26 cellular contexts compared by ENCODE assay signal in the genomic region with DNA sequence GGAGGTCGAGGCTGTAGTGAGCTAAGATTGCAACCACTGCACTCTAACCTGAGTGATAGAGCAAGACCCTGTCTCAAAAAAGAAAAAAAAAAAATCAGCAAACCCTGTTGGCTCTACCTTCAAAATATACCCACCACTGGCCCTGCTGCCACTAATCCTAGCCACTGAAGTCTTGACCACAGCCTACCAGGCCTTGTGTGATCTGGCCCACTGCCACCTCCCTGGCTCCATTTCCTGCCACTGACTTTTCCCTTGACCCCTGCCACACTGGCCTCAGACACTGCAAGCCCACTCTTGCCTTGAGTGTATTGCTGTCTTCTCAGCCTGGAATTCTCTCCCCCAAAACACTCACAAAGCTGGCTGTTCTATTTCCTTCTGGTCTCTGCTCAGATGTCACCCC. TPM values are rescaled to one million over a fixed set of nuclear protein-coding genes. Genes with fewer than 3 reads are reported as not detected.
"Had no signal": no experiment of that assay in that cellular context is flagged by ENCODE, and none has a peak within 500 bp of the region (broad histone marks: within the 10 kb centered on the region; RNA-seq: fewer than 3 reads in every experiment).

No MANE protein-coding gene starts in this region.

- H3K4me1 Mint-ChIP-seq: neural progenitor cell; stimulated activated effector memory CD8-positive, alpha-beta T cell treated with anti-CD3 and anti-CD28 coated beads, Interleukin-12 subunit alpha, Interleukin-12 subunit beta, amount 100 ng/mL, for 72 hours had no signal

- H3K27ac ChIP-seq: coronary artery, foreskin keratinocyte, hepatocyte, neural progenitor cell, pancreas, psoas muscle, right lobe of liver, suprapubic skin, thyroid gland had no signal

- FAIRE-seq: pancreas, urothelium cell line had no signal

- H3K4me3 ChIP-seq: coronary artery, hepatocyte, neural progenitor cell, pancreas, psoas muscle, right lobe of liver, suprapubic skin, thyroid gland had no signal

- ATAC-seq: foreskin keratinocyte; left colon; naive thymus-derived CD8-positive, alpha-beta T cell; psoas muscle; stimulated activated effector memory CD8-positive, alpha-beta T cell treated with anti-CD3 and anti-CD28 coated beads, Interleukin-12 subunit alpha, Interleukin-12 subunit beta, amount 100 ng/mL, for 72 hours; stimulated activated naive CD8-positive, alpha-beta T cell treated with anti-CD3 and anti-CD28 coated beads, Interleukin-15, Interleukin-2, amounts not matched to agents 100 U/mL and 50 U/mL, for 24 hours had no signal

- H2AFZ ChIP-seq: hepatocyte, neural progenitor cell had no signal

- H3K36me3 Mint-ChIP-seq: naive thymus-derived CD8-positive, alpha-beta T cell; neural progenitor cell; stimulated activated effector memory CD8-positive, alpha-beta T cell treated with anti-CD3 and anti-CD28 coated beads, Interleukin-12 subunit alpha, Interleukin-12 subunit beta, amount 100 ng/mL, for 72 hours; type B pancreatic cell had no signal

- H3K4me1 ChIP-seq: foreskin keratinocyte, neural progenitor cell, psoas muscle, right lobe of liver, suprapubic skin, thyroid gland had no signal

- H3K4me3 Mint-ChIP-seq: endodermal cell; naive thymus-derived CD8-positive, alpha-beta T cell; neural progenitor cell; stimulated activated effector memory CD8-positive, alpha-beta T cell treated with anti-CD3 and anti-CD28 coated beads, Interleukin-12 subunit alpha, Interleukin-12 subunit beta, amount 100 ng/mL, for 72 hours; type B pancreatic cell had no signal

- H3K9me3 ChIP-seq: pancreas, psoas muscle, right lobe of liver, suprapubic skin, thyroid gland had no signal

- H3K27me3 Mint-ChIP-seq: type B pancreatic cell had no signal

- H3K36me3 ChIP-seq: neural progenitor cell, pancreas, right lobe of liver, suprapubic skin, thyroid gland had no signal

- H3K9ac ChIP-seq: neural progenitor cell had no signal

- H3K4me2 ChIP-seq: hepatocyte, neural progenitor cell had no signal

- H3K27me3 ChIP-seq: foreskin keratinocyte, hepatocyte, neural progenitor cell, pancreas, right lobe of liver, suprapubic skin, thyroid gland had no signal

- H3K9me3 Mint-ChIP-seq: naive thymus-derived CD8-positive, alpha-beta T cell; neural progenitor cell; stimulated activated effector memory CD8-positive, alpha-beta T cell treated with anti-CD3 and anti-CD28 coated beads, Interleukin-12 subunit alpha, Interleukin-12 subunit beta, amount 100 ng/mL, for 72 hours; type B pancreatic cell had no signal

- H3K27ac Mint-ChIP-seq: endodermal cell, neural progenitor cell, type B pancreatic cell had no signal

- DNase-seq: effector CD4-positive, alpha-beta T cell; endodermal cell; erythroblast; foreskin keratinocyte; left colon; naive thymus-derived CD8-positive, alpha-beta T cell; occipital lobe; psoas muscle; retina; right lobe of liver; stimulated activated CD4-positive, alpha-beta T cell treated with anti-CD3 and anti-CD28 coated beads, Interleukin-4, amount 100 ng/mL, for 1 hour; stimulated activated CD8-positive, alpha-beta memory T cell treated with anti-CD3 and anti-CD28 coated beads, Interleukin-4, amount 100 ng/mL, for 48 hours; stimulated activated naive CD8-positive, alpha-beta T cell treated with anti-CD3 and anti-CD28 coated beads, Interleukin-15, Interleukin-2, amounts not matched to agents 100 U/mL and 50 U/mL, for 24 hours; thyroid gland had no signal

RNA-seq across cellular contexts. Expression of a gene that starts 33.7 kb away (rescaled TPM):
- total RNA-seq: kidney epithelial cell, lung microvascular endothelial cell, mesenteric fat pad, suprapubic skin had no signal
- polyA plus RNA-seq: endothelial cell of umbilical vein; naive thymus-derived CD8-positive, alpha-beta T cell had no signal
